In the genomic region with DNA sequence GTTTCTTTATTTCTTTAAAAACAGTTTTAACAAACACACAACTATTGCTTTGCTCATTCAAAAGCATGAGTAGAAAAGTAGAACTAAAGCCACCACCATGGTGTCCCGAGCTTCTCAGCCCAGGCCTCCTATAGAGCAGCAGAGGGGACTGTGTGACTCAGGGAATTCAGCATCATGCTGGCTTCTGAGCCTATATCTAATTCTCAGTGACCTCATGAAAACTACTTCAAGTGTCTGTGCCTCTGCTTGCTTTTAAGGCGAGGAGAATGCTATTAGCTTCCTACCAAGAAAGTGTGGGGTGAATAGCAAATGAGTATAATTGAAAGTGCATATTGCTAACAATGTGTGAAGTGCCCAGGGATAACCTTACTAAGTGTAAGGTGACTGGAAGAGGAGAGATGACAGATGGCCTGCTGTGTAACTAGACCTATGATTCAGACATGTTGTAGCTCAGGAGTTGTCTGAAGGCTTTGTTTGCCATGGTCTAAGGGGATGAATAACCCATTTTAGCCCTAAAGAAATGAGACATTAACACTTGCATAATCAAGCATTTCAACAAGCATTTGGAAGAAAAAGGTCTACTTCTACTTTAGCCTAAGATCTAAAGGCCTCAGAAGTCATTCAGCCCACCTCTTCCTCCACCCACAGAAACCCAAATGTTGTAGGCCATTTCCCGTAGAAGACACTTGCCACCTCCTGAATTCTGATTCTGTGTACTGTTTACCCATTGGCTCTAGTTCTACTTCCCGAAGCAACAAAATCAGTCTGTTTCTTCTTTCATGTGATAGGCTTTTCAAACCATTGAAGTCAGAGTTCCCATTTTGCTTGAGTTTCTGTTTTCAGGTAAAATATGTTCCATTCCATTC, we compare ENCODE assay signal across 17 cellular contexts.
A peak's percentile ranks its signal among the peaks of the same experiment; 100 is the strongest.
DNase-seq lines count a peak whose midpoint lies in the region; ATAC-seq, FAIRE-seq and TF ChIP-seq lines count a peak whose summit lies in the region.
"Had no signal": no experiment of that assay in that cellular context is flagged by ENCODE, and none has a peak within 500 bp of the region (broad histone marks: within the 10 kb centered on the region; RNA-seq: fewer than 3 reads in every experiment).

No MANE protein-coding gene starts in this region.

- no peaks in the 10 kb centered on the region for H3F3A ChIP-seq in neural cell (ENCODE audit: insufficient read depth, low read length, poor library complexity, severe bottlenecking)

- H2AFZ ChIP-seq in neural cell (ENCODE audit: low read depth, low read length) = no peak overlapping the region

- POLR2A ChIA-PET in activated CD4-positive, alpha-beta memory T cell treated with anti-CD3 and anti-CD28 coated beads for 36 hours (lab: Charles Lee) = no interaction called here
- POLR2A ChIA-PET in activated CD4-positive, alpha-beta memory T cell treated with anti-CD3 and anti-CD28 coated beads, Interleukin-2, amount 10 ng/mL, durations not matched to agents 7 days and 5 days (lab: Charles Lee) = no interaction called here
- POLR2A ChIA-PET in activated CD8-positive, alpha-beta T cell treated with anti-CD3 and anti-CD28 coated beads, Interleukin-2, amount 10 ng/mL, durations not matched to agents 7 days and 5 days (lab: Charles Lee) = no interaction called here

- no peak for TF ChIP-seq EP300 in neural cell (conservative IDR thresholded peaks at IDR 0.05; ENCODE audit: poor library complexity, severe bottlenecking)

- H3K9me3 Mint-ChIP-seq in activated CD4-positive, alpha-beta memory T cell treated with anti-CD3 and anti-CD28 coated beads for 36 hours = no peaks in the 10 kb centered on the region
- H3K9me3 Mint-ChIP-seq in activated CD4-positive, alpha-beta memory T cell treated with anti-CD3 and anti-CD28 coated beads, Interleukin-2, amount 10 ng/mL, durations not matched to agents 7 days and 5 days = no peaks in the 10 kb centered on the region
- H3K9me3 Mint-ChIP-seq in activated CD8-positive, alpha-beta T cell treated with anti-CD3 and anti-CD28 coated beads, Interleukin-2, amount 10 ng/mL, durations not matched to agents 7 days and 5 days (ENCODE audit: insufficient read depth) = peaks cover 11% of the 10 kb centered on the region
- H3K9me3 Mint-ChIP-seq: nephron progenitor cell had no signal

- peak; percentile 12 for DNase-seq in activated CD4-positive, alpha-beta memory T cell treated with anti-CD3 and anti-CD28 coated beads for 36 hours
- no peak for DNase-seq in activated CD4-positive, alpha-beta memory T cell treated with anti-CD3 and anti-CD28 coated beads, Interleukin-2, amount 10 ng/mL, durations not matched to agents 7 days and 5 days
- no peak for DNase-seq in GM12891 (ENCODE audit: insufficient read length, low spot score)
- DNase-seq in activated CD8-positive, alpha-beta T cell treated with anti-CD3 and anti-CD28 coated beads, Interleukin-2, amount 10 ng/mL, durations not matched to agents 7 days and 5 days = no peak
- DNase-seq: aorta, kidney glomerular epithelial cell, mesenchymal stem cell, NCI-H1417 treated with DMSO at 0.1 percent for 48 hours, nephron progenitor cell, SIG-M5, substantia nigra had no signal

- TF ChIP-seq RAD21 in neural cell (conservative IDR thresholded peaks at IDR 0.05) = no peak

- peaks cover 26% of the 10 kb centered on the region for H3K4me1 Mint-ChIP-seq in activated CD4-positive, alpha-beta memory T cell treated with anti-CD3 and anti-CD28 coated beads for 36 hours (ENCODE audit: low read depth)
- H3K4me1 Mint-ChIP-seq in activated CD4-positive, alpha-beta memory T cell treated with anti-CD3 and anti-CD28 coated beads, Interleukin-2, amount 10 ng/mL, durations not matched to agents 7 days and 5 days = no peaks in the 10 kb centered on the region
- H3K4me1 Mint-ChIP-seq in activated CD8-positive, alpha-beta T cell treated with anti-CD3 and anti-CD28 coated beads, Interleukin-2, amount 10 ng/mL, durations not matched to agents 7 days and 5 days (ENCODE audit: low read depth) = peaks cover 14% of the 10 kb centered on the region
- H3K4me1 Mint-ChIP-seq: nephron progenitor cell had no signal

- CTCF ChIA-PET in activated CD4-positive, alpha-beta memory T cell treated with anti-CD3 and anti-CD28 coated beads for 36 hours (lab: Charles Lee) = interaction anchor here (1.3 kb wide), 1 partner anchor 252 kb away, joined by 5 read pairs; no protein-coding TSS in a partner anchor
- CTCF ChIA-PET in activated CD4-positive, alpha-beta memory T cell treated with anti-CD3 and anti-CD28 coated beads, Interleukin-2, amount 10 ng/mL, durations not matched to agents 7 days and 5 days (lab: Charles Lee) = no interaction called here
- CTCF ChIA-PET in activated CD8-positive, alpha-beta T cell treated with anti-CD3 and anti-CD28 coated beads, Interleukin-2, amount 10 ng/mL, durations not matched to agents 7 days and 5 days (lab: Charles Lee) = interaction anchor here (1.7 kb wide), 1 partner anchor 9 kb away, joined by 9 read pairs; no protein-coding TSS in a partner anchor

- intact Hi-C loops in activated CD4-positive, alpha-beta memory T cell treated with anti-CD3 and anti-CD28 coated beads for 36 hours (cut with micrococcal nuclease) = loop anchor here (2.0 to 5.0 kb wide), 3 partner anchors 34 to 253 kb away; no protein-coding TSS in a partner anchor

- H3K27ac Mint-ChIP-seq in activated CD4-positive, alpha-beta memory T cell treated with anti-CD3 and anti-CD28 coated beads for 36 hours = peak overlapping the region; percentile 71
- H3K27ac Mint-ChIP-seq in activated CD4-positive, alpha-beta memory T cell treated with anti-CD3 and anti-CD28 coated beads, Interleukin-2, amount 10 ng/mL, durations not matched to agents 7 days and 5 days = no peak overlapping the region
- peak overlapping the region; percentile 10 for H3K27ac Mint-ChIP-seq in activated CD8-positive, alpha-beta T cell treated with anti-CD3 and anti-CD28 coated beads, Interleukin-2, amount 10 ng/mL, durations not matched to agents 7 days and 5 days
- H3K27ac Mint-ChIP-seq: nephron progenitor cell had no signal

- no peaks in the 10 kb centered on the region for H3K9me2 ChIP-seq in neural cell (ENCODE audit: insufficient read depth, low read length)

- TF ChIP-seq POLR2A in GM12891 (IDR thresholded peaks at IDR 0.05; ENCODE audit: low read depth, low read length) = no peak

- FAIRE-seq in GM12891 (lab: Jason Lieb, UNC) = peak; percentile 82
- FAIRE-seq: endometrium, HTR-8/SVneo had no signal

- no peak for ATAC-seq in activated CD8-positive, alpha-beta T cell treated with anti-CD3 and anti-CD28 coated beads, Interleukin-2, amount 10 ng/mL, durations not matched to agents 7 days and 5 days
- ATAC-seq in HG03442 (IDR thresholded peaks at IDR 0.05; ENCODE audit: unreplicated experiment) (no peak), HG03025 (IDR thresholded peaks at IDR 0.05; ENCODE audit: low FRiP score, unreplicated experiment) (no peak), GM18873 (IDR thresholded peaks at IDR 0.05; ENCODE audit: low FRiP score, unreplicated experiment) (no peak)

- no peaks in the 10 kb centered on the region for H3K36me3 Mint-ChIP-seq in activated CD4-positive, alpha-beta memory T cell treated with anti-CD3 and anti-CD28 coated beads for 36 hours
- H3K36me3 Mint-ChIP-seq in activated CD4-positive, alpha-beta memory T cell treated with anti-CD3 and anti-CD28 coated beads, Interleukin-2, amount 10 ng/mL, durations not matched to agents 7 days and 5 days (ENCODE audit: low read depth) = no peaks in the 10 kb centered on the region
- peaks cover 8% of the 10 kb centered on the region for H3K36me3 Mint-ChIP-seq in activated CD8-positive, alpha-beta T cell treated with anti-CD3 and anti-CD28 coated beads, Interleukin-2, amount 10 ng/mL, durations not matched to agents 7 days and 5 days (ENCODE audit: low read depth)

- H3K27ac ChIP-seq in neural cell (ENCODE audit: low read length) = no peak overlapping the region

- H3K4me2 ChIP-seq in neural cell (ENCODE audit: low read length) = no peak overlapping the region

- H4K20me1 ChIP-seq in neural cell (ENCODE audit: insufficient read depth) = no peaks in the 10 kb centered on the region

- no peaks in the 10 kb centered on the region for H3K36me3 ChIP-seq in neural cell (ENCODE audit: insufficient read depth, low read length)

- no peaks in the 10 kb centered on the region for H3K27me3 ChIP-seq in neural cell (ENCODE audit: insufficient read depth, low read depth, low read length)

- H3K4me3 Mint-ChIP-seq in activated CD4-positive, alpha-beta memory T cell treated with anti-CD3 and anti-CD28 coated beads for 36 hours = no peak overlapping the region
- no peak overlapping the region for H3K4me3 Mint-ChIP-seq in activated CD4-positive, alpha-beta memory T cell treated with anti-CD3 and anti-CD28 coated beads, Interleukin-2, amount 10 ng/mL, durations not matched to agents 7 days and 5 days
- no peak overlapping the region for H3K4me3 Mint-ChIP-seq in activated CD8-positive, alpha-beta T cell treated with anti-CD3 and anti-CD28 coated beads, Interleukin-2, amount 10 ng/mL, durations not matched to agents 7 days and 5 days
- H3K4me3 Mint-ChIP-seq: nephron progenitor cell had no signal

- no peak overlapping the region for H3K4me3 ChIP-seq in neural cell (ENCODE audit: low read length)

- H3K9me3 ChIP-seq in neural cell (ENCODE audit: low read length) = no peaks in the 10 kb centered on the region

- no peak for TF ChIP-seq CTCF in neural cell (IDR thresholded peaks at IDR 0.05; ENCODE audit: poor library complexity, severe bottlenecking)

- H3K79me2 ChIP-seq in neural cell (replicated peaks; ENCODE audit: insufficient read depth, low read length) = no peaks in the 10 kb centered on the region

- H3K27me3 Mint-ChIP-seq in activated CD4-positive, alpha-beta memory T cell treated with anti-CD3 and anti-CD28 coated beads for 36 hours = no peaks in the 10 kb centered on the region
- no peaks in the 10 kb centered on the region for H3K27me3 Mint-ChIP-seq in activated CD4-positive, alpha-beta memory T cell treated with anti-CD3 and anti-CD28 coated beads, Interleukin-2, amount 10 ng/mL, durations not matched to agents 7 days and 5 days
- no peaks in the 10 kb centered on the region for H3K27me3 Mint-ChIP-seq in activated CD8-positive, alpha-beta T cell treated with anti-CD3 and anti-CD28 coated beads, Interleukin-2, amount 10 ng/mL, durations not matched to agents 7 days and 5 days (ENCODE audit: low read depth)

- no peak overlapping the region for H3K9ac ChIP-seq in neural cell (ENCODE audit: low read length)

TF ChIP-seq in GM12891, 5 proteins besides CTCF, POLR2A, EP300 and RAD21 (continues in another document):
- TF ChIP-seq POLR2AphosphoS5 (IDR thresholded peaks at IDR 0.05; ENCODE audit: low read depth, low read length) (no peak), PAX5 (IDR thresholded peaks at IDR 0.05; ENCODE audit: insufficient read depth, low read length, severe bottlenecking) (no peak), SPI1 (IDR thresholded peaks at IDR 0.05; ENCODE audit: low read depth, low read length) (no peak), POU2F2 (IDR thresholded peaks at IDR 0.05; ENCODE audit: low read depth, low read length) (no peak)

TF ChIP-seq in neural cell, 6 proteins besides CTCF, POLR2A, EP300 and RAD21:
- TF ChIP-seq SMC3 (conservative IDR thresholded peaks at IDR 0.05; ENCODE audit: poor library complexity) = no peak
- TF ChIP-seq POLR2AphosphoS5 (IDR thresholded peaks at IDR 0.05) = peak; percentile 60
